7 cellular contexts compared by ENCODE assay signal in genomic region chr1:15926448-15926847, GRCh38. TPM values are rescaled to one million over a fixed set of nuclear protein-coding genes. Genes with fewer than 3 reads are reported as not detected.
A peak's percentile ranks its signal among the peaks of the same experiment; 100 is the strongest.
DNase-seq lines count a peak whose midpoint lies in the region; ATAC-seq and TF ChIP-seq lines count a peak whose summit lies in the region.
"Not testable (repeated sequence)": the region's sequence is repeated elsewhere in the genome, so short reads cannot be mapped to it uniquely, and the experiment has no call there.

No MANE protein-coding gene starts in this region.

- peaks cover 18 to 56% of the 10 kb centered on the region in 2 donors for H3K36me3 Mint-ChIP-seq in activated T-cell treated with anti-CD3 and anti-CD28 coated beads, Interleukin-2, amount 50 U/mL, for 72 hours (ENCODE audit: insufficient read depth in 2 of 2)
- H3K36me3 Mint-ChIP-seq in activated naive CD4-positive, alpha-beta T cell treated with anti-CD3 and anti-CD28 coated beads, Interleukin-2, amount 10 ng/mL, durations not matched to agents 7 days and 5 days: peaks cover 58% of the 10 kb centered on the region
- H3K36me3 Mint-ChIP-seq in stimulated activated effector memory CD8-positive, alpha-beta T cell treated with anti-CD3 and anti-CD28 coated beads, Interleukin-12 subunit alpha, Interleukin-12 subunit beta, amount 100 ng/mL, for 72 hours: peaks cover 98% of the 10 kb centered on the region

- peak overlapping the region; percentile 33 for H3K27ac Mint-ChIP-seq in activated T-cell treated with anti-CD3 and anti-CD28 coated beads, Interleukin-2, amount 50 U/mL, for 72 hours
- peak overlapping the region; percentile 49 for H3K27ac Mint-ChIP-seq in activated naive CD4-positive, alpha-beta T cell treated with anti-CD3 and anti-CD28 coated beads, Interleukin-2, amount 10 ng/mL, durations not matched to agents 7 days and 5 days
- H3K27ac Mint-ChIP-seq in stimulated activated effector memory CD8-positive, alpha-beta T cell treated with anti-CD3 and anti-CD28 coated beads, Interleukin-12 subunit alpha, Interleukin-12 subunit beta, amount 100 ng/mL, for 72 hours: peak overlapping the region; percentile 76

- H3K4me3 Mint-ChIP-seq in activated T-cell treated with anti-CD3 and anti-CD28 coated beads, Interleukin-2, amount 50 U/mL, for 72 hours; activated naive CD4-positive, alpha-beta T cell treated with anti-CD3 and anti-CD28 coated beads, Interleukin-2, amount 10 ng/mL, durations not matched to agents 7 days and 5 days; stimulated activated effector memory CD8-positive, alpha-beta T cell treated with anti-CD3 and anti-CD28 coated beads, Interleukin-12 subunit alpha, Interleukin-12 subunit beta, amount 100 ng/mL, for 72 hours: not testable (repeated sequence)

- TF ChIP-seq CTCF in AG10803 (conservative IDR thresholded peaks at IDR 0.05; ENCODE audit: low read length); fibroblast of the aortic adventitia (IDR thresholded peaks at IDR 0.05; ENCODE audit: insufficient read depth, low read length): not testable (repeated sequence)

- DNase-seq in AG10803 (ENCODE audit: low read depth) (peak; percentile 12), fibroblast of the aortic adventitia (ENCODE audit: low read depth) (peak; percentile 64), midbrain (lab: John Stamatoyannopoulos, UW) (peak; percentile 7)
- DNase-seq in activated T-cell treated with anti-CD3 and anti-CD28 coated beads, Interleukin-2, amount 50 U/mL, for 72 hours; activated naive CD4-positive, alpha-beta T cell treated with anti-CD3 and anti-CD28 coated beads, Interleukin-2, amount 10 ng/mL, durations not matched to agents 7 days and 5 days; left lobe of liver (ENCODE audit: low spot score); stimulated activated effector memory CD8-positive, alpha-beta T cell treated with anti-CD3 and anti-CD28 coated beads, Interleukin-12 subunit alpha, Interleukin-12 subunit beta, amount 100 ng/mL, for 72 hours (ENCODE audit: low spot score in 2 of 2): not testable (repeated sequence)

- not testable (repeated sequence) for ATAC-seq in activated T-cell treated with anti-CD3 and anti-CD28 coated beads, Interleukin-2, amount 50 U/mL, for 72 hours (replicated peaks in 1 of 2); stimulated activated effector memory CD8-positive, alpha-beta T cell treated with anti-CD3 and anti-CD28 coated beads, Interleukin-12 subunit alpha, Interleukin-12 subunit beta, amount 100 ng/mL, for 72 hours
- peak; percentile 24 for ATAC-seq in left lobe of liver

- not testable (repeated sequence) for H3K4me3 ChIP-seq in AG10803 (ENCODE audit: low read length); fibroblast of the aortic adventitia (ENCODE audit: low read depth, low read length)

- not testable (repeated sequence) for H3K27me3 Mint-ChIP-seq in activated T-cell treated with anti-CD3 and anti-CD28 coated beads, Interleukin-2, amount 50 U/mL, for 72 hours (ENCODE audit: low read depth); activated naive CD4-positive, alpha-beta T cell treated with anti-CD3 and anti-CD28 coated beads, Interleukin-2, amount 10 ng/mL, durations not matched to agents 7 days and 5 days

- CTCF ChIA-PET in activated naive CD4-positive, alpha-beta T cell treated with anti-CD3 and anti-CD28 coated beads, Interleukin-2, amount 10 ng/mL, durations not matched to agents 7 days and 5 days (lab: Charles Lee): interaction anchor here (1.0 to 1.1 kb wide), 2 partner anchors 24 to 56 kb away, joined by 3 read pairs; no protein-coding TSS in a partner anchor

- not testable (repeated sequence) for H3K4me1 Mint-ChIP-seq in activated T-cell treated with anti-CD3 and anti-CD28 coated beads, Interleukin-2, amount 50 U/mL, for 72 hours (ENCODE audit: low read depth); activated naive CD4-positive, alpha-beta T cell treated with anti-CD3 and anti-CD28 coated beads, Interleukin-2, amount 10 ng/mL, durations not matched to agents 7 days and 5 days
- peaks cover 24% of the 10 kb centered on the region for H3K4me1 Mint-ChIP-seq in stimulated activated effector memory CD8-positive, alpha-beta T cell treated with anti-CD3 and anti-CD28 coated beads, Interleukin-12 subunit alpha, Interleukin-12 subunit beta, amount 100 ng/mL, for 72 hours

- not testable (repeated sequence) for H3K9me3 Mint-ChIP-seq in activated T-cell treated with anti-CD3 and anti-CD28 coated beads, Interleukin-2, amount 50 U/mL, for 72 hours; activated naive CD4-positive, alpha-beta T cell treated with anti-CD3 and anti-CD28 coated beads, Interleukin-2, amount 10 ng/mL, durations not matched to agents 7 days and 5 days; stimulated activated effector memory CD8-positive, alpha-beta T cell treated with anti-CD3 and anti-CD28 coated beads, Interleukin-12 subunit alpha, Interleukin-12 subunit beta, amount 100 ng/mL, for 72 hours

RNA-seq across cellular contexts. Expression of gene ZBTB17, which starts 49.5 kb away (rescaled TPM):
- 10 to 100 TPM; 76.0 to 84.1 TPM for total RNA-seq in activated T-cell treated with anti-CD3 and anti-CD28 coated beads, Interleukin-2, amount 50 U/mL, for 72 hours
- total RNA-seq in fibroblast of the aortic adventitia (ENCODE audit: low replicate concordance): 13.8 and 21.7 TPM in 2 replicates
- total RNA-seq in left lobe of liver: 14.3 TPM
